1 cellular context compared by ENCODE assay signal in genomic region chr2:55050133-55050994, GRCh38.
TF ChIP-seq lines count a peak whose summit lies in the region.

Gene RTN4 (minus strand): TSS chr2:55050451. CDS start chr2:55050300, 151 bp downstream.

TF ChIP-seq in HepG2, 621 proteins besides CTCF, POLR2A, EP300 and RAD21 (continued from another document and continues in another):
- TF ChIP-seq ZNF646 (CRISPR knock-in tag; IDR thresholded peaks at IDR 0.05): no peak
- 0 out of 2 replicates have a peak, but pooled peaks have one; percentile 34 for TF ChIP-seq ZNF841 (CRISPR knock-in tag; IDR thresholded peaks at IDR 0.05; ENCODE audit: borderline replicate concordance)
- peak; percentile 46; the same call in 1 of the 2 replicates for TF ChIP-seq HDAC2 (CRISPR knock-in tag; IDR thresholded peaks at IDR 0.05)
- TF ChIP-seq ZNF121 (CRISPR knock-in tag; IDR thresholded peaks at IDR 0.05): no peak
- no peak for TF ChIP-seq ARNT (IDR thresholded peaks at IDR 0.05)
- TF ChIP-seq ZNF709 (CRISPR knock-in tag; IDR thresholded peaks at IDR 0.05): peak; percentile 73
- TF ChIP-seq AGO2 (optimal IDR thresholded peaks at IDR 0.05; ENCODE audit: low read depth, low read length): peak; percentile 76
- peak; percentile 86 for TF ChIP-seq TBX2 (CRISPR knock-in tag; IDR thresholded peaks at IDR 0.05; ENCODE audit: borderline replicate concordance)
- TF ChIP-seq MEIS2 (CRISPR knock-in tag; IDR thresholded peaks at IDR 0.05): no peak; the same call in 1 of the 2 replicates
- TF ChIP-seq ZNF383 (CRISPR knock-in tag; IDR thresholded peaks at IDR 0.05; ENCODE audit: borderline replicate concordance): no peak; the same call in 1 of the 2 replicates
- TF ChIP-seq MAFF (IDR thresholded peaks at IDR 0.05; ENCODE audit: low read depth, low read length): no peak
- TF ChIP-seq TSC22D2 (CRISPR knock-in tag; IDR thresholded peaks at IDR 0.05; ENCODE audit: borderline replicate concordance): peak; percentile 67
- TF ChIP-seq ZNF616 (CRISPR knock-in tag; IDR thresholded peaks at IDR 0.05; ENCODE audit: low read depth): 0 out of 2 replicates have a peak, but pooled peaks have one; percentile 48
- TF ChIP-seq ZNF503 (CRISPR knock-in tag; IDR thresholded peaks at IDR 0.05): peak; percentile 86
- TF ChIP-seq ZNF788 (CRISPR knock-in tag; IDR thresholded peaks at IDR 0.05; ENCODE audit: borderline replicate concordance): peak; percentile 68; the same call in 1 of the 2 replicates
- TF ChIP-seq ZNF180 (CRISPR knock-in tag; IDR thresholded peaks at IDR 0.05; ENCODE audit: borderline replicate concordance, low read depth): no peak
- peak; percentile 53 for TF ChIP-seq MXD3 (CRISPR knock-in tag; IDR thresholded peaks at IDR 0.05)
- 0 out of 2 replicates have a peak, but pooled peaks have one; percentile 24 for TF ChIP-seq ZFYVE20 (CRISPR knock-in tag; IDR thresholded peaks at IDR 0.05; ENCODE audit: borderline replicate concordance, low read depth)
- TF ChIP-seq RCOR2 (CRISPR knock-in tag; IDR thresholded peaks at IDR 0.05): peak; percentile 39; the same call in 1 of the 2 replicates
- peak; percentile 73; the same call in 1 of the 2 replicates for TF ChIP-seq ZNF281 (CRISPR knock-in tag; IDR thresholded peaks at IDR 0.05; ENCODE audit: borderline replicate concordance)
- no peak for TF ChIP-seq MATR3 (CRISPR knock-in tag; IDR thresholded peaks at IDR 0.05)
- no peak for TF ChIP-seq TOE1 (CRISPR knock-in tag; IDR thresholded peaks at IDR 0.05)
- TF ChIP-seq ZSCAN12 (CRISPR knock-in tag; IDR thresholded peaks at IDR 0.05): 0 out of 2 replicates have a peak, but pooled peaks have one; percentile 22
- no peak for TF ChIP-seq ATM (IDR thresholded peaks at IDR 0.05; ENCODE audit: borderline replicate concordance)
- peak; percentile 86; the same call in 1 of the 2 replicates for TF ChIP-seq DMAP1 (CRISPR knock-in tag; IDR thresholded peaks at IDR 0.05)
- peak; percentile 86 for TF ChIP-seq ZNF781 (CRISPR knock-in tag; IDR thresholded peaks at IDR 0.05; ENCODE audit: borderline replicate concordance, not compliant biosample characterization)
- peak; percentile 60; the same call in 1 of the 2 replicates for TF ChIP-seq ZNF253 (CRISPR knock-in tag; IDR thresholded peaks at IDR 0.05; ENCODE audit: borderline replicate concordance)
- TF ChIP-seq CHD2 (IDR thresholded peaks at IDR 0.05; ENCODE audit: low read depth, low read length): peak; percentile 59; the same call in 1 of the 2 replicates
- peak; percentile 96 for TF ChIP-seq TFDP1 (CRISPR knock-in tag; IDR thresholded peaks at IDR 0.05; ENCODE audit: borderline replicate concordance)
- TF ChIP-seq FOXO1 (CRISPR knock-in tag; IDR thresholded peaks at IDR 0.05): peak; percentile 69
- TF ChIP-seq ZFP36L2 (CRISPR knock-in tag; IDR thresholded peaks at IDR 0.05): no peak
- no peak for TF ChIP-seq ZFAT (CRISPR knock-in tag; conservative IDR thresholded peaks at IDR 0.05)
- TF ChIP-seq IRX3 (CRISPR knock-in tag; IDR thresholded peaks at IDR 0.05; ENCODE audit: borderline replicate concordance, low read depth): no peak
- TF ChIP-seq ZNF720 (CRISPR knock-in tag; IDR thresholded peaks at IDR 0.05): no peak
- TF ChIP-seq KLF6 (CRISPR knock-in tag; IDR thresholded peaks at IDR 0.05): peak; percentile 84
- TF ChIP-seq ZNF792 (CRISPR knock-in tag; IDR thresholded peaks at IDR 0.05): peak; percentile 91
- TF ChIP-seq ZNF557 (CRISPR knock-in tag; IDR thresholded peaks at IDR 0.05): no peak
- TF ChIP-seq ZNF570 (CRISPR knock-in tag; IDR thresholded peaks at IDR 0.05; ENCODE audit: borderline replicate concordance): no peak
- TF ChIP-seq ZFY (CRISPR knock-in tag; IDR thresholded peaks at IDR 0.05): peak; percentile 57; the same call in 1 of the 2 replicates
- no peak for TF ChIP-seq MAFG (CRISPR knock-in tag; IDR thresholded peaks at IDR 0.05)
- TF ChIP-seq BRCA1 (CRISPR knock-in tag; IDR thresholded peaks at IDR 0.05): peak; percentile 75; the same call in 1 of the 2 replicates
- TF ChIP-seq ATF1 (CRISPR knock-in tag; IDR thresholded peaks at IDR 0.05): peak; percentile 65
- no peak for TF ChIP-seq ZNF496 (CRISPR knock-in tag; IDR thresholded peaks at IDR 0.05; ENCODE audit: insufficient replicate concordance)
- TF ChIP-seq GPBP1L1 (CRISPR knock-in tag; IDR thresholded peaks at IDR 0.05): no peak
- no peak for TF ChIP-seq ZNF30 (CRISPR knock-in tag; IDR thresholded peaks at IDR 0.05)
- TF ChIP-seq CENPX (CRISPR knock-in tag; IDR thresholded peaks at IDR 0.05): no peak
- TF ChIP-seq TFE3 (CRISPR knock-in tag; IDR thresholded peaks at IDR 0.05): no peak; the same call in 1 of the 2 replicates
- TF ChIP-seq STAT5B (CRISPR knock-in tag; IDR thresholded peaks at IDR 0.05): no peak; the same call in 1 of the 2 replicates
- TF ChIP-seq ZNF704 (CRISPR knock-in tag; IDR thresholded peaks at IDR 0.05; ENCODE audit: borderline replicate concordance): peak; percentile 88; the same call in 1 of the 2 replicates
- TF ChIP-seq CHD4 (IDR thresholded peaks at IDR 0.05; ENCODE audit: borderline replicate concordance, low read length): no peak
